Comparison of ENCODE assay signal across 28 cellular contexts in the genomic region with DNA sequence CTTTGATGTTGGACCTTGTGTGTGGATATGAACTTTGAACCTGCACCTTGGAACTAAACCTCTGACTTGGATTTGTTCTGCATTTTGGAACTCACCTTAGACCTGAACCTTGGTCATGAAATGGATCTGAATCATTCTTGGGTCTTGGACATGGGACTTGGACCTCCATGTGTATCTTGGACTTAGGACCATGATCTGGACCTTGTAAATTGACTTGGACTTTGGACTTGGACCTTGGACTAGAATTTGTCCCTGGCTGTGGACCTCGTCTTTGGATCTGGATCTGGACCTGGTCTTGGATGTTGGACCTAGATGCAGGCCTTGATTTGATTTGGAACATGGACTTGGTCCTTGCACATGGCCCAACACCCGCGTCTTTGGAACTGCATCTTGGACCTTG. TPM values are rescaled to one million over a fixed set of nuclear protein-coding genes. Genes with fewer than 3 reads are reported as not detected.
DNase-seq lines count a peak whose midpoint lies in the region; ATAC-seq, FAIRE-seq and TF ChIP-seq lines count a peak whose summit lies in the region.
"Had no signal": no experiment of that assay in that cellular context is flagged by ENCODE, and none has a peak within 500 bp of the region (broad histone marks: within the 10 kb centered on the region; RNA-seq: fewer than 3 reads in every experiment).

No MANE protein-coding gene starts in this region.

- H3K4me1 ChIP-seq in HepG2 (ENCODE audit: insufficient read depth, low read length), result no peaks in the 10 kb centered on the region
- no peaks in the 10 kb centered on the region for H3K4me1 ChIP-seq in right lobe of liver
- no peaks in the 10 kb centered on the region for H3K4me1 ChIP-seq in keratinocyte (ENCODE audit: control insufficient read depth, extremely low read depth, insufficient read depth, low read length)
- H3K4me1 ChIP-seq: A549, BE2C, BLaER1 had no signal

- dilution Hi-C loops in keratinocyte (cut with MboI; ENCODE audit: extremely low pct_ligation_motif_present, low sequenced_read_pairs), result no loop called here

- TF ChIP-seq EP300 in HepG2 (IDR thresholded peaks at IDR 0.05; ENCODE audit: low read depth in 2 of 2, low read length in 2 of 2) (no peak), HepG2 (CRISPR knock-in tag; IDR thresholded peaks at IDR 0.05; ENCODE audit: borderline replicate concordance) (no peak)

- H3K27me3 ChIP-seq in HepG2 (ENCODE audit: control insufficient read depth in 1 of 2, insufficient read depth in 2 of 2, low read length in 2 of 2), result no peaks in the 10 kb centered on the region
- no peaks in the 10 kb centered on the region for H3K27me3 ChIP-seq in right lobe of liver
- H3K27me3 ChIP-seq in keratinocyte (ENCODE audit: control insufficient read depth, extremely low read depth, insufficient read depth, low read length), result no peaks in the 10 kb centered on the region
- H3K27me3 ChIP-seq: BE2C, BLaER1 had no signal

- TF ChIP-seq CTCF in HepG2 (CRISPR knock-in tag; IDR thresholded peaks at IDR 0.05), result no peak
- TF ChIP-seq CTCF in right lobe of liver (IDR thresholded peaks at IDR 0.05), result no peak
- TF ChIP-seq CTCF in keratinocyte (optimal IDR thresholded peaks at IDR 0.05 in 1 of 3, IDR thresholded peaks at IDR 0.05 in 1 of 3, conservative IDR thresholded peaks at IDR 0.05 in 1 of 3; ENCODE audit: extremely low read depth in 1 of 3, insufficient read depth in 2 of 3, low read length in 3 of 3), result no peak

- H3K9me3 ChIP-seq in HepG2 (ENCODE audit: low read length) (no peaks in the 10 kb centered on the region), right lobe of liver (no peaks in the 10 kb centered on the region), keratinocyte (ENCODE audit: control insufficient read depth, low read depth, low read length) (no peaks in the 10 kb centered on the region)
- H3K9me3 ChIP-seq: BE2C had no signal

- no peak for ATAC-seq in HepG2
- ATAC-seq in right lobe of liver, result no peak
- ATAC-seq in GM21528 (IDR thresholded peaks at IDR 0.05; ENCODE audit: low FRiP score, unreplicated experiment), result no peak
- no peak for ATAC-seq in HG02571 (IDR thresholded peaks at IDR 0.05; ENCODE audit: unreplicated experiment)
- ATAC-seq: A549, GM12878 had no signal

- H3K79me2 ChIP-seq in HepG2 (ENCODE audit: insufficient read depth, low read length) (no peaks in the 10 kb centered on the region), keratinocyte (ENCODE audit: control insufficient read depth, insufficient read depth, low read length) (no peaks in the 10 kb centered on the region)

- H3K9me1 ChIP-seq in keratinocyte (ENCODE audit: control insufficient read depth, extremely low read depth, insufficient read depth, low read length), result no peaks in the 10 kb centered on the region

- DNase-seq in HepG2 (ENCODE audit: low spot score), result no peak
- DNase-seq in right lobe of liver, result no peak
- DNase-seq in keratinocyte (ENCODE audit: low read depth, low spot score), result no peak
- DNase-seq: BE2C; C1 segment of cervical spinal cord; CD4-positive, alpha-beta memory T cell; CD4-positive, CD25-positive, alpha-beta regulatory T cell; CD8-positive, alpha-beta memory T cell; COR-L47; DMS 273 treated with DMSO at 0.1 percent for 48 hours; DMS153; DMS53; DMS79; DND-41; EL; GDM1 had no signal

- H3K4me3 ChIP-seq in HepG2 (replicated peaks in 1 of 3; ENCODE audit: insufficient read depth in 1 of 3, low read depth in 2 of 3, low read length in 3 of 3), result no peak overlapping the region
- H3K4me3 ChIP-seq in right lobe of liver, result no peak overlapping the region
- H3K4me3 ChIP-seq in keratinocyte (ENCODE audit: control insufficient read depth in 2 of 3, extremely low read depth in 1 of 3, insufficient read depth in 2 of 3, low read depth in 1 of 3, low read length in 3 of 3), result no peak overlapping the region
- H3K4me3 ChIP-seq: A549, BLaER1, GM12878 had no signal

- intact Hi-C loops in HepG2 (cut with micrococcal nuclease; ENCODE audit: unreplicated experiment), result no loop called here
- intact Hi-C loops in right lobe of liver (cut with DNase I), result no loop called here

- TF ChIP-seq POLR2A in HepG2 (IDR thresholded peaks at IDR 0.05; ENCODE audit: insufficient read depth in 1 of 2, low read depth in 2 of 2, low read length in 2 of 2), result no peak
- TF ChIP-seq POLR2A in right lobe of liver (IDR thresholded peaks at IDR 0.05), result no peak

- no TSS peak for BruUV-seq in HepG2 (replicated peaks; lab: Mats Ljungman, UMichigan)

- no peaks in the 10 kb centered on the region for H4K20me1 ChIP-seq in HepG2 (ENCODE audit: insufficient read depth, low read length)
- no peaks in the 10 kb centered on the region for H4K20me1 ChIP-seq in keratinocyte (ENCODE audit: control insufficient read depth, extremely low read depth, insufficient read depth, low read length)
- H4K20me1 ChIP-seq: BLaER1 had no signal

- H2AFZ ChIP-seq in HepG2 (ENCODE audit: low read length), result no peak overlapping the region
- no peak overlapping the region for H2AFZ ChIP-seq in keratinocyte (ENCODE audit: control insufficient read depth, low read length)

- no peaks in the 10 kb centered on the region for H3K36me3 ChIP-seq in HepG2 (replicated peaks in 1 of 2; ENCODE audit: control insufficient read depth in 1 of 2, insufficient read depth in 2 of 2, low read length in 2 of 2)
- no peaks in the 10 kb centered on the region for H3K36me3 ChIP-seq in right lobe of liver
- no peaks in the 10 kb centered on the region for H3K36me3 ChIP-seq in keratinocyte (ENCODE audit: control insufficient read depth in 2 of 2, extremely low read depth in 1 of 2, insufficient read depth in 2 of 2, low read length in 2 of 2)
- H3K36me3 ChIP-seq: BE2C had no signal

- H3K27ac ChIP-seq in HepG2 (ENCODE audit: extremely low read length, insufficient read depth, low read length) (no peak overlapping the region), right lobe of liver (no peak overlapping the region), keratinocyte (ENCODE audit: control insufficient read depth, insufficient read depth, low read length) (no peak overlapping the region)
- H3K27ac ChIP-seq: 22Rv1, A549, BLaER1 had no signal

- POLR2A ChIA-PET in HepG2 (lab: Yijun Ruan, JAX), result no interaction called here

- FAIRE-seq in HepG2 (lab: Jason Lieb, UNC) (no peak), keratinocyte (lab: Jason Lieb, UNC) (peak; percentile 43)
- FAIRE-seq: A549, GM12878, GM12892, GM18507 had no signal

- H3K9ac ChIP-seq in HepG2 (ENCODE audit: insufficient read depth, low read depth, low read length) (no peak overlapping the region), keratinocyte (ENCODE audit: control insufficient read depth, extremely low read depth, insufficient read depth, low read length) (no peak overlapping the region)
- H3K9ac ChIP-seq: BLaER1 had no signal

- CTCF ChIA-PET in HepG2 (lab: Yijun Ruan, JAX; ENCODE audit: low intra/inter-chr PET ratio, low total read pairs), result no interaction called here

- TF ChIP-seq RAD21 in HepG2 (CRISPR knock-in tag; IDR thresholded peaks at IDR 0.05), result no peak

- H3K4me2 ChIP-seq in HepG2 (ENCODE audit: low read depth, low read length) (no peak overlapping the region), keratinocyte (ENCODE audit: control insufficient read depth, extremely low read depth, insufficient read depth, low read depth, low read length) (no peak overlapping the region)
- H3K4me2 ChIP-seq: A549, BLaER1 had no signal

- in situ Hi-C loops in HepG2 (cut with HindIII; ENCODE audit: extremely low pct_ligation_motif_present, low pct_unique_long_range_greater_than_20kb), result no loop called here

- 100% methylated on average over 3 of the region's 3 CpGs for WGBS in HepG2 (ENCODE audit: low lambda C conversion rate)
- WGBS in right lobe of liver (ENCODE audit: insufficient coverage, low coverage, low lambda C conversion rate, missing lambda C conversion rate), result 100% methylated on average over 3 of the region's 3 CpGs

RNA-seq across cellular contexts. Expression of a gene that starts 14.9 kb away (rescaled TPM):
- total RNA-seq in HepG2 (2016; rRNA removed; fragmentation: Illumina TruSeq; extraction: Trizol), result 29.3 and 39.3 TPM in 2 replicates
- 16.7 and 19.9 TPM in 2 replicates for total RNA-seq in HepG2 (2016; cell fraction: cytosol; rRNA removed; fragmentation: Illumina TruSeq; extraction: Trizol; ENCODE audit: low read depth)
- 32.0 and 39.5 TPM in 2 replicates for total RNA-seq in HepG2 (2016; cell fraction: insoluble cytoplasmic fraction; rRNA removed; fragmentation: Illumina TruSeq; extraction: Trizol)
- total RNA-seq in HepG2 (2016; cell fraction: membrane; rRNA removed; fragmentation: Illumina TruSeq; extraction: Trizol), result 27.4 and 28.5 TPM in 2 replicates
- 12.5 and 20.5 TPM in 2 replicates for total RNA-seq in HepG2 (2016; cell fraction: nucleus; rRNA removed; fragmentation: Illumina TruSeq; extraction: Trizol)
- polyA plus RNA-seq in HepG2 (2011; rRNA removed), result 31.0 and 35.0 TPM in 2 replicates
- polyA plus RNA-seq in HepG2 (2011; cell fraction: cytosol; rRNA removed), result 35.2 and 38.2 TPM in 2 replicates
- polyA plus RNA-seq in HepG2 (2011; cell fraction: nucleus; rRNA removed), result 12.4 and 14.8 TPM in 2 replicates
- 13.5 and 14.8 TPM in 2 replicates for polyA plus RNA-seq in HepG2 (2012)
- 16.6 and 18.9 TPM in 2 replicates for polyA plus RNA-seq in HepG2 (2016; cell fraction: cytosol; fragmentation: Illumina TruSeq; extraction: Trizol; ENCODE audit: low read depth)
- 36.5 and 38.3 TPM in 2 replicates for polyA plus RNA-seq in HepG2 (2016; cell fraction: insoluble cytoplasmic fraction; fragmentation: Illumina TruSeq; extraction: Trizol; ENCODE audit: low read depth)
- 22.5 and 24.6 TPM in 2 replicates for polyA plus RNA-seq in HepG2 (2016; cell fraction: membrane; fragmentation: Illumina TruSeq; extraction: Trizol; ENCODE audit: low read depth)
- polyA plus RNA-seq in HepG2 (2016; cell fraction: nucleus; fragmentation: Illumina TruSeq; extraction: Trizol; ENCODE audit: insufficient read depth, low read depth), result 26.6 and 28.5 TPM in 2 replicates
- 33.9 and 58.1 TPM in 2 replicates for polyA minus RNA-seq in HepG2 (2011; rRNA and poly(A)+ RNA removed; ENCODE audit: low replicate concordance)
- 8.7 and 12.7 TPM in 2 replicates for polyA minus RNA-seq in HepG2 (2011; cell fraction: cytosol; rRNA and poly(A)+ RNA removed)
- 15.2 and 16.3 TPM in 2 replicates for polyA minus RNA-seq in HepG2 (2011; cell fraction: nucleus; rRNA and poly(A)+ RNA removed)
- total RNA-seq in right lobe of liver, result 10 to 100 TPM in 5 of 6 experiments, 1 to 10 TPM in 1; 9.4 to 19.2 (median 13.5) TPM
- polyA plus RNA-seq in keratinocyte, result 22.1 to 38.0 TPM (median 22.4 TPM) in 3 replicates
- 8.7 TPM for polyA plus RNA-seq in keratinocyte (2011; ENCODE audit: low read depth)
- 22.2 and 25.3 TPM in 2 replicates for polyA plus RNA-seq in keratinocyte (2011; cell fraction: cytosol; rRNA removed)
- 16.7 and 18.6 TPM in 2 replicates for polyA plus RNA-seq in keratinocyte (2011; cell fraction: nucleus; rRNA removed)
- polyA plus RNA-seq in keratinocyte (2012; ENCODE audit: low replicate concordance), result 9.5 and 20.7 TPM in 2 replicates
- polyA minus RNA-seq in keratinocyte, result 21.5 to 27.8 TPM (median 27.5 TPM) in 3 replicates
- polyA minus RNA-seq in keratinocyte (2011; cell fraction: cytosol; rRNA and poly(A)+ RNA removed), result 11.5 TPM
- polyA minus RNA-seq in keratinocyte (2011; cell fraction: nucleus; rRNA and poly(A)+ RNA removed), result 7.1 and 9.7 TPM in 2 replicates

RNA-seq across cellular contexts. Expression of a gene that starts 45.4 kb away (rescaled TPM):
- total RNA-seq in HepG2 (2016; rRNA removed; fragmentation: Illumina TruSeq; extraction: Trizol) (5.6 and 7.3 TPM in 2 replicates), right lobe of liver (1 to 10 TPM; 2.2 to 3.6 (median 2.5) TPM)
- total RNA-seq in HepG2 (2016; cell fraction: cytosol; rRNA removed; fragmentation: Illumina TruSeq; extraction: Trizol; ENCODE audit: low read depth), result 0.44 and 0.81 TPM in 2 replicates
- total RNA-seq in HepG2 (2016; cell fraction: insoluble cytoplasmic fraction; rRNA removed; fragmentation: Illumina TruSeq; extraction: Trizol), result 5.3 and 6.9 TPM in 2 replicates
- total RNA-seq in HepG2 (2016; cell fraction: membrane; rRNA removed; fragmentation: Illumina TruSeq; extraction: Trizol), result 1.4 and 1.7 TPM in 2 replicates
- 10.3 and 12.0 TPM in 2 replicates for total RNA-seq in HepG2 (2016; cell fraction: nucleus; rRNA removed; fragmentation: Illumina TruSeq; extraction: Trizol)
- polyA plus RNA-seq in HepG2 (2011; rRNA removed) (5.8 and 7.2 TPM in 2 replicates), keratinocyte (9.1 to 12.2 TPM (median 9.6 TPM) in 3 replicates)
- polyA plus RNA-seq in HepG2 (2011; cell fraction: cytosol; rRNA removed), result 2.5 and 3.9 TPM in 2 replicates
- polyA plus RNA-seq in HepG2 (2011; cell fraction: nucleus; rRNA removed), result 15.9 and 20.4 TPM in 2 replicates
- 5.9 and 7.4 TPM in 2 replicates for polyA plus RNA-seq in HepG2 (2012)
- polyA plus RNA-seq in HepG2 (2016; cell fraction: cytosol; fragmentation: Illumina TruSeq; extraction: Trizol; ENCODE audit: low read depth), result 0.26 and 0.29 TPM in 2 replicates
- 5.2 and 5.5 TPM in 2 replicates for polyA plus RNA-seq in HepG2 (2016; cell fraction: insoluble cytoplasmic fraction; fragmentation: Illumina TruSeq; extraction: Trizol; ENCODE audit: low read depth)
- polyA plus RNA-seq in HepG2 (2016; cell fraction: membrane; fragmentation: Illumina TruSeq; extraction: Trizol; ENCODE audit: low read depth), result 0.94 and 1.2 TPM in 2 replicates
- 17.8 and 20.2 TPM in 2 replicates for polyA plus RNA-seq in HepG2 (2016; cell fraction: nucleus; fragmentation: Illumina TruSeq; extraction: Trizol; ENCODE audit: insufficient read depth, low read depth)
- polyA minus RNA-seq in HepG2 (2011; rRNA and poly(A)+ RNA removed; ENCODE audit: low replicate concordance), result 5.6 and 10.6 TPM in 2 replicates
- 1.7 TPM in 2 replicates for polyA minus RNA-seq in HepG2 (2011; cell fraction: cytosol; rRNA and poly(A)+ RNA removed)
- 8.9 and 13.2 TPM in 2 replicates for polyA minus RNA-seq in HepG2 (2011; cell fraction: nucleus; rRNA and poly(A)+ RNA removed)
- polyA plus RNA-seq in keratinocyte (2011; ENCODE audit: low read depth), result 0.66 TPM
- 3.7 and 4.7 TPM in 2 replicates for polyA plus RNA-seq in keratinocyte (2011; cell fraction: cytosol; rRNA removed)
- 24.5 and 29.1 TPM in 2 replicates for polyA plus RNA-seq in keratinocyte (2011; cell fraction: nucleus; rRNA removed)
- 3.8 and 8.4 TPM in 2 replicates for polyA plus RNA-seq in keratinocyte (2012; ENCODE audit: low replicate concordance)
- polyA minus RNA-seq in keratinocyte, result 4.5 to 13.7 TPM (median 4.7 TPM) in 3 replicates
- polyA minus RNA-seq in keratinocyte (2011; cell fraction: cytosol; rRNA and poly(A)+ RNA removed), result 0.77 TPM
- polyA minus RNA-seq in keratinocyte (2011; cell fraction: nucleus; rRNA and poly(A)+ RNA removed), result 7.6 and 12.3 TPM in 2 replicates

RNA-seq across cellular contexts. Expression of a gene that starts 47.2 kb away (rescaled TPM):
- total RNA-seq in HepG2 (2016; rRNA removed; fragmentation: Illumina TruSeq; extraction: Trizol) (not detected in 2 replicates), right lobe of liver (not detected)
- not detected in 2 replicates for total RNA-seq in HepG2 (2016; cell fraction: cytosol; rRNA removed; fragmentation: Illumina TruSeq; extraction: Trizol; ENCODE audit: low read depth)
- total RNA-seq in HepG2 (2016; cell fraction: insoluble cytoplasmic fraction; rRNA removed; fragmentation: Illumina TruSeq; extraction: Trizol), result not detected in 2 replicates
- not detected in 2 replicates for total RNA-seq in HepG2 (2016; cell fraction: membrane; rRNA removed; fragmentation: Illumina TruSeq; extraction: Trizol)
- not detected in 2 replicates for total RNA-seq in HepG2 (2016; cell fraction: nucleus; rRNA removed; fragmentation: Illumina TruSeq; extraction: Trizol)
- polyA plus RNA-seq in HepG2 (2011; rRNA removed) (not detected in 2 replicates), keratinocyte (not detected in 3 replicates)
- polyA plus RNA-seq in HepG2 (2011; cell fraction: cytosol; rRNA removed), result not detected in 2 replicates
- polyA plus RNA-seq in HepG2 (2011; cell fraction: nucleus; rRNA removed), result not detected in 2 replicates
- not detected in 2 replicates for polyA plus RNA-seq in HepG2 (2012)
- not detected in 2 replicates for polyA plus RNA-seq in HepG2 (2016; cell fraction: cytosol; fragmentation: Illumina TruSeq; extraction: Trizol; ENCODE audit: low read depth)
- polyA plus RNA-seq in HepG2 (2016; cell fraction: insoluble cytoplasmic fraction; fragmentation: Illumina TruSeq; extraction: Trizol; ENCODE audit: low read depth), result not detected in 2 replicates
- polyA plus RNA-seq in HepG2 (2016; cell fraction: membrane; fragmentation: Illumina TruSeq; extraction: Trizol; ENCODE audit: low read depth), result not detected in 2 replicates
- not detected in 2 replicates for polyA plus RNA-seq in HepG2 (2016; cell fraction: nucleus; fragmentation: Illumina TruSeq; extraction: Trizol; ENCODE audit: insufficient read depth, low read depth)
- not detected in 2 replicates for polyA minus RNA-seq in HepG2 (2011; rRNA and poly(A)+ RNA removed; ENCODE audit: low replicate concordance)
- not detected in 2 replicates for polyA minus RNA-seq in HepG2 (2011; cell fraction: cytosol; rRNA and poly(A)+ RNA removed)
- polyA minus RNA-seq in HepG2 (2011; cell fraction: nucleus; rRNA and poly(A)+ RNA removed), result not detected in 2 replicates
- not detected for polyA plus RNA-seq in keratinocyte (2011; ENCODE audit: low read depth)
- polyA plus RNA-seq in keratinocyte (2011; cell fraction: cytosol; rRNA removed), result not detected in 2 replicates
- polyA plus RNA-seq in keratinocyte (2011; cell fraction: nucleus; rRNA removed), result not detected in 2 replicates
- polyA plus RNA-seq in keratinocyte (2012; ENCODE audit: low replicate concordance), result not detected in 2 replicates
- not detected in 3 replicates for polyA minus RNA-seq in keratinocyte
- polyA minus RNA-seq in keratinocyte (2011; cell fraction: cytosol; rRNA and poly(A)+ RNA removed), result not detected
- not detected in 2 replicates for polyA minus RNA-seq in keratinocyte (2011; cell fraction: nucleus; rRNA and poly(A)+ RNA removed)
- total RNA-seq: A172; CD4-positive, alpha-beta memory T cell; CD4-positive, CD25-positive, alpha-beta regulatory T cell; CD8-positive, alpha-beta memory T cell; Daoy; G401; GM12878 had no signal
- polyA plus RNA-seq: A549; CD14-positive monocyte; CD4-positive, alpha-beta memory T cell; CD4-positive, CD25-positive, alpha-beta regulatory T cell; CD8-positive, alpha-beta memory T cell; GM12878 had no signal
